In genomic region chr9:79682076-79682736, GRCh38 we compare ENCODE assay signal across 19 cellular contexts.
DNase-seq lines count a peak whose midpoint lies in the region; ATAC-seq and TF ChIP-seq lines count a peak whose summit lies in the region.
"Had no signal": no experiment of that assay in that cellular context is flagged by ENCODE, and none has a peak within 500 bp of the region (broad histone marks: within the 10 kb centered on the region; RNA-seq: fewer than 3 reads in every experiment).

No MANE protein-coding gene starts in this region.

- peaks cover 37% of the 10 kb centered on the region for H3K4me1 Mint-ChIP-seq in mesothelial cell of epicardium
- peaks cover 12% of the 10 kb centered on the region for H3K4me1 Mint-ChIP-seq in stimulated activated effector memory CD8-positive, alpha-beta T cell treated with anti-CD3 and anti-CD28 coated beads, Interleukin-12 subunit alpha, Interleukin-12 subunit beta, amount 100 ng/mL, for 72 hours

- H3K4me1 ChIP-seq in breast epithelium, result no peaks in the 10 kb centered on the region

- DNase-seq in AG04450 (ENCODE audit: low read depth, low spot score) (no peak), breast epithelium (ENCODE audit: low spot score in 2 of 2) (no peak), mesothelial cell of epicardium (ENCODE audit: low spot score in 2 of 2, unreplicated experiment in 2 of 2) (no peak), RPMI8226 (no peak), Kasumi-1 (lab: John Stamatoyannopoulos, UW) (no peak)
- no peak for DNase-seq in stimulated activated effector memory CD8-positive, alpha-beta T cell treated with anti-CD3 and anti-CD28 coated beads, Interleukin-12 subunit alpha, Interleukin-12 subunit beta, amount 100 ng/mL, for 72 hours (ENCODE audit: low spot score in 2 of 2)
- DNase-seq in activated CD4-positive, CD25-positive, alpha-beta regulatory T cell (lab: John Stamatoyannopoulos, UW), result no peak
- DNase-seq: ACHN; activated CD4-positive, alpha-beta T cell treated with anti-CD3 and anti-CD28 coated beads, Interleukin-2, amount 10 ng/mL, durations not matched to agents 24 days and 14 days; activated T-cell treated with anti-CD3 and anti-CD28 coated beads, Interleukin-2, amount 50 U/mL, for 72 hours; DMS 273 treated with DMSO at 0.1 percent for 48 hours; effector memory CD4-positive, alpha-beta T cell; left ventricle myocardium superior; NCI-H1105; T-helper 2 cell had no signal

- no peaks in the 10 kb centered on the region for H3K27me3 ChIP-seq in AG04450 (ENCODE audit: control insufficient read depth, insufficient read depth, low read length)
- no peaks in the 10 kb centered on the region for H3K27me3 ChIP-seq in breast epithelium
- H3K27me3 ChIP-seq: ascending aorta, tibial nerve had no signal

- H3K9me3 ChIP-seq in AG04450 (ENCODE audit: control insufficient read depth, insufficient read depth, low read length) (no peaks in the 10 kb centered on the region), breast epithelium (no peaks in the 10 kb centered on the region)
- H3K9me3 ChIP-seq: ascending aorta, tibial nerve had no signal

- no peaks in the 10 kb centered on the region for H3K36me3 ChIP-seq in breast epithelium
- H3K36me3 ChIP-seq: ascending aorta, tibial nerve had no signal

- H3K27ac ChIP-seq in AG04450 (ENCODE audit: low read depth, low read length) (peak overlapping the region; percentile 43), breast epithelium (peak overlapping the region; percentile 6 to 23)
- H3K27ac ChIP-seq: ascending aorta, tibial nerve had no signal

- no peaks in the 10 kb centered on the region for H3K27me3 Mint-ChIP-seq in mesothelial cell of epicardium (ENCODE audit: low read depth)
- H3K27me3 Mint-ChIP-seq: activated CD4-positive, alpha-beta T cell treated with anti-CD3 and anti-CD28 coated beads, Interleukin-2, amount 10 ng/mL, durations not matched to agents 24 days and 14 days had no signal

- TF ChIP-seq CTCF in AG04450 (IDR thresholded peaks at IDR 0.05; ENCODE audit: low read depth, low read length) (no peak), breast epithelium (IDR thresholded peaks at IDR 0.05) (no peak), mesothelial cell of epicardium (IDR thresholded peaks at IDR 0.05; ENCODE audit: unreplicated experiment) (no peak)

- peak; percentile 54 for ATAC-seq in HG02981 (IDR thresholded peaks at IDR 0.05; ENCODE audit: unreplicated experiment)
- ATAC-seq in stimulated activated effector memory CD8-positive, alpha-beta T cell treated with anti-CD3 and anti-CD28 coated beads, Interleukin-12 subunit alpha, Interleukin-12 subunit beta, amount 100 ng/mL, for 72 hours, result no peak
- ATAC-seq: activated T-cell treated with anti-CD3 and anti-CD28 coated beads, Interleukin-2, amount 50 U/mL, for 72 hours; left ventricle myocardium superior; Panc1 had no signal

- no peak overlapping the region for H3K4me3 Mint-ChIP-seq in mesothelial cell of epicardium
- no peak overlapping the region for H3K4me3 Mint-ChIP-seq in stimulated activated effector memory CD8-positive, alpha-beta T cell treated with anti-CD3 and anti-CD28 coated beads, Interleukin-12 subunit alpha, Interleukin-12 subunit beta, amount 100 ng/mL, for 72 hours
- H3K4me3 Mint-ChIP-seq: activated CD4-positive, alpha-beta T cell treated with anti-CD3 and anti-CD28 coated beads, Interleukin-2, amount 10 ng/mL, durations not matched to agents 24 days and 14 days; activated T-cell treated with anti-CD3 and anti-CD28 coated beads, Interleukin-2, amount 50 U/mL, for 72 hours had no signal

- peak overlapping the region; percentile 60 for H3K27ac Mint-ChIP-seq in mesothelial cell of epicardium
- H3K27ac Mint-ChIP-seq in stimulated activated effector memory CD8-positive, alpha-beta T cell treated with anti-CD3 and anti-CD28 coated beads, Interleukin-12 subunit alpha, Interleukin-12 subunit beta, amount 100 ng/mL, for 72 hours, result no peak overlapping the region
- H3K27ac Mint-ChIP-seq: activated CD4-positive, alpha-beta T cell treated with anti-CD3 and anti-CD28 coated beads, Interleukin-2, amount 10 ng/mL, durations not matched to agents 24 days and 14 days; activated T-cell treated with anti-CD3 and anti-CD28 coated beads, Interleukin-2, amount 50 U/mL, for 72 hours had no signal

- no peak for TF ChIP-seq POLR2A in breast epithelium (IDR thresholded peaks at IDR 0.05)

- H3K4me3 ChIP-seq in AG04450 (ENCODE audit: low read depth, low read length) (no peak overlapping the region), breast epithelium (no peak overlapping the region)
- H3K4me3 ChIP-seq: ascending aorta, tibial nerve had no signal

- intact Hi-C loops in breast epithelium (cut with DNase I; ENCODE audit: low total_unique reads), result no loop called here

- POLR2A ChIA-PET in AG04450 (lab: Yijun Ruan, JAX), result no interaction called here

- H3K9me3 Mint-ChIP-seq in mesothelial cell of epicardium, result no peaks in the 10 kb centered on the region
- H3K9me3 Mint-ChIP-seq in stimulated activated effector memory CD8-positive, alpha-beta T cell treated with anti-CD3 and anti-CD28 coated beads, Interleukin-12 subunit alpha, Interleukin-12 subunit beta, amount 100 ng/mL, for 72 hours, result peaks cover 1% of the 10 kb centered on the region

- H3K36me3 Mint-ChIP-seq in mesothelial cell of epicardium, result peaks cover 5% of the 10 kb centered on the region
- no peaks in the 10 kb centered on the region for H3K36me3 Mint-ChIP-seq in stimulated activated effector memory CD8-positive, alpha-beta T cell treated with anti-CD3 and anti-CD28 coated beads, Interleukin-12 subunit alpha, Interleukin-12 subunit beta, amount 100 ng/mL, for 72 hours

- CTCF ChIA-PET in AG04450 (lab: Charles Lee), result no interaction called here
